Comparison of ENCODE assay signal across 8 cellular contexts in genomic region chr5:98770158-98770910, GRCh38. TPM values are rescaled to one million over a fixed set of nuclear protein-coding genes. Genes with fewer than 3 reads are reported as not detected.
DNase-seq lines count a peak whose midpoint lies in the region; ATAC-seq and TF ChIP-seq lines count a peak whose summit lies in the region.

No MANE protein-coding gene starts in this region.

- H3K36me3 ChIP-seq in esophagus squamous epithelium (no peaks in the 10 kb centered on the region), urinary bladder (ENCODE audit: insufficient read depth) (no peaks in the 10 kb centered on the region)

- peaks cover 39% of the 10 kb centered on the region for H3K27me3 Mint-ChIP-seq in activated CD8-positive, alpha-beta T cell treated with anti-CD3 and anti-CD28 coated beads for 36 hours
- H3K27me3 Mint-ChIP-seq in naive thymus-derived CD8-positive, alpha-beta T cell: peaks cover 3 to 37% (median 12%) of the 10 kb centered on the region in 5 donors

- H3K4me3 Mint-ChIP-seq in activated CD8-positive, alpha-beta T cell treated with anti-CD3 and anti-CD28 coated beads for 36 hours: peak overlapping the region; percentile 78
- peak overlapping the region; percentile 89 to 97 (median 93) for H3K4me3 Mint-ChIP-seq in naive thymus-derived CD8-positive, alpha-beta T cell

- DNase-seq in NCI-H1105 treated with DMSO at 0.1 percent for 48 hours (lab: John Stamatoyannopoulos, UW): peak; percentile 67
- DNase-seq in NCI-H1105 (lab: John Stamatoyannopoulos, UW): no peak
- peak; percentile 18 for DNase-seq in NCI-H2081 treated with DMSO at 0.1 percent for 48 hours (lab: John Stamatoyannopoulos, UW)
- DNase-seq in activated CD8-positive, alpha-beta T cell treated with anti-CD3 and anti-CD28 coated beads for 36 hours: peak; percentile 30
- DNase-seq in esophagus squamous epithelium (lab: John Stamatoyannopoulos, UW): no peak
- DNase-seq in naive thymus-derived CD8-positive, alpha-beta T cell: peak in 6 of 10 donors; percentile 15 to 64 (median 40)

- CTCF ChIA-PET in activated CD8-positive, alpha-beta T cell treated with anti-CD3 and anti-CD28 coated beads for 36 hours (lab: Charles Lee): interaction anchor here (0.6 to 10.6 kb wide), 17 partner anchors 8 to 1539 kb away, joined by 3 to 228 read pairs (median 4); no protein-coding TSS in a partner anchor

- intact Hi-C loops in activated CD8-positive, alpha-beta T cell treated with anti-CD3 and anti-CD28 coated beads for 36 hours (cut with micrococcal nuclease): no loop called here
- intact Hi-C loops in esophagus squamous epithelium (cut with DNase I): no loop called here

- H3K4me3 ChIP-seq in esophagus squamous epithelium: peak overlapping the region; percentile 55 to 88 (median 70)
- H3K4me3 ChIP-seq in urinary bladder (ENCODE audit: low read depth, low read length): peak overlapping the region; percentile 53

- H3K27ac ChIP-seq in esophagus squamous epithelium (peak overlapping the region; percentile 68 to 92 (median 82)), urinary bladder (ENCODE audit: low read depth) (peak overlapping the region; percentile 15)

- no peaks in the 10 kb centered on the region for H3K36me3 Mint-ChIP-seq in activated CD8-positive, alpha-beta T cell treated with anti-CD3 and anti-CD28 coated beads for 36 hours (ENCODE audit: low read depth)
- H3K36me3 Mint-ChIP-seq in naive thymus-derived CD8-positive, alpha-beta T cell: no peaks in the 10 kb centered on the region

- no peak for TF ChIP-seq CTCF in activated CD8-positive, alpha-beta T cell treated with anti-CD3 and anti-CD28 coated beads for 36 hours (IDR thresholded peaks at IDR 0.05)
- no peak for TF ChIP-seq CTCF in esophagus squamous epithelium (IDR thresholded peaks at IDR 0.05)

- H3K4me1 ChIP-seq in esophagus squamous epithelium (peaks cover 10 to 67% (median 11%) of the 10 kb centered on the region in 3 donors), urinary bladder (ENCODE audit: insufficient read depth) (no peaks in the 10 kb centered on the region)

- WGBS in esophagus squamous epithelium, 2 donors: 0% methylated on average over 17 to 32 of the region's 42 CpGs
- under 1% methylated on average over 42 of the region's 42 CpGs for whole genome bisulfite sequencing in urinary bladder

- POLR2A ChIA-PET in activated CD8-positive, alpha-beta T cell treated with anti-CD3 and anti-CD28 coated beads for 36 hours (lab: Charles Lee): interaction anchor here (0.7 to 1.1 kb wide), 2 partner anchors 22 to 24 kb away, joined by 3 read pairs; no protein-coding TSS in a partner anchor
- POLR2A ChIA-PET in naive thymus-derived CD8-positive, alpha-beta T cell (lab: Charles Lee): interaction anchor here (0.7 to 2.6 kb wide), 3 partner anchors 22 to 1539 kb away, joined by 3 to 8 read pairs (median 3); partner anchors contain the start of gene CHD1

- peak overlapping the region; percentile 23 for H3K27ac Mint-ChIP-seq in activated CD8-positive, alpha-beta T cell treated with anti-CD3 and anti-CD28 coated beads for 36 hours
- H3K27ac Mint-ChIP-seq in naive thymus-derived CD8-positive, alpha-beta T cell: peak overlapping the region; percentile 27 to 93 (median 78)

- ATAC-seq in activated CD8-positive, alpha-beta T cell treated with anti-CD3 and anti-CD28 coated beads for 36 hours: no peak
- ATAC-seq in naive thymus-derived CD8-positive, alpha-beta T cell: no peak
- ATAC-seq in GM18498 (IDR thresholded peaks at IDR 0.05; ENCODE audit: unreplicated experiment): no peak

- TF ChIP-seq POLR2A in esophagus squamous epithelium (IDR thresholded peaks at IDR 0.05): no peak

- H3K4me1 Mint-ChIP-seq in activated CD8-positive, alpha-beta T cell treated with anti-CD3 and anti-CD28 coated beads for 36 hours (ENCODE audit: low read depth): peaks cover 33% of the 10 kb centered on the region
- peaks cover 37 to 66% (median 50%) of the 10 kb centered on the region in 4 donors for H3K4me1 Mint-ChIP-seq in naive thymus-derived CD8-positive, alpha-beta T cell

- no peaks in the 10 kb centered on the region for H3K9me3 ChIP-seq in esophagus squamous epithelium

- H3K9me3 Mint-ChIP-seq in activated CD8-positive, alpha-beta T cell treated with anti-CD3 and anti-CD28 coated beads for 36 hours: no peaks in the 10 kb centered on the region
- H3K9me3 Mint-ChIP-seq in naive thymus-derived CD8-positive, alpha-beta T cell: no peaks in the 10 kb centered on the region

- peaks cover 0 to 16% (median 0%) of the 10 kb centered on the region in 4 donors for H3K27me3 ChIP-seq in esophagus squamous epithelium

RNA-seq across cellular contexts. Expression of gene RGMB, which starts 3.1 kb away (rescaled TPM):
- total RNA-seq in activated CD8-positive, alpha-beta T cell treated with anti-CD3 and anti-CD28 coated beads for 36 hours: 1 to 10 TPM; 1.6 to 1.9 TPM
- total RNA-seq in esophagus squamous epithelium (10 to 100 TPM; 13.0 to 31.7 (median 14.2) TPM), urinary bladder (23.1 TPM)
- total RNA-seq in naive thymus-derived CD8-positive, alpha-beta T cell: 10 to 100 TPM; 23.0 to 25.0 TPM
- polyA plus RNA-seq in naive thymus-derived CD8-positive, alpha-beta T cell: 1 to 10 TPM; 2.0 to 4.2 (median 3.6) TPM
- polyA plus RNA-seq in urinary bladder: 21.2 TPM

Comparison
In these comparisons a context has a peak if more than half of its experiments do, and no peak if none do; other contexts are left out.
1. DNase-seq: peak in NCI-H1105 treated with DMSO at 0.1 percent for 48 hours (single experiment), NCI-H2081 treated with DMSO at 0.1 percent for 48 hours (single experiment), activated CD8-positive, alpha-beta T cell treated with anti-CD3 and anti-CD28 coated beads for 36 hours (single experiment) and naive thymus-derived CD8-positive, alpha-beta T cell (6 of 10); none in NCI-H1105 (single experiment) and esophagus squamous epithelium (single experiment).